ENCODE assay signal across 8 cellular contexts in the genomic region with DNA sequence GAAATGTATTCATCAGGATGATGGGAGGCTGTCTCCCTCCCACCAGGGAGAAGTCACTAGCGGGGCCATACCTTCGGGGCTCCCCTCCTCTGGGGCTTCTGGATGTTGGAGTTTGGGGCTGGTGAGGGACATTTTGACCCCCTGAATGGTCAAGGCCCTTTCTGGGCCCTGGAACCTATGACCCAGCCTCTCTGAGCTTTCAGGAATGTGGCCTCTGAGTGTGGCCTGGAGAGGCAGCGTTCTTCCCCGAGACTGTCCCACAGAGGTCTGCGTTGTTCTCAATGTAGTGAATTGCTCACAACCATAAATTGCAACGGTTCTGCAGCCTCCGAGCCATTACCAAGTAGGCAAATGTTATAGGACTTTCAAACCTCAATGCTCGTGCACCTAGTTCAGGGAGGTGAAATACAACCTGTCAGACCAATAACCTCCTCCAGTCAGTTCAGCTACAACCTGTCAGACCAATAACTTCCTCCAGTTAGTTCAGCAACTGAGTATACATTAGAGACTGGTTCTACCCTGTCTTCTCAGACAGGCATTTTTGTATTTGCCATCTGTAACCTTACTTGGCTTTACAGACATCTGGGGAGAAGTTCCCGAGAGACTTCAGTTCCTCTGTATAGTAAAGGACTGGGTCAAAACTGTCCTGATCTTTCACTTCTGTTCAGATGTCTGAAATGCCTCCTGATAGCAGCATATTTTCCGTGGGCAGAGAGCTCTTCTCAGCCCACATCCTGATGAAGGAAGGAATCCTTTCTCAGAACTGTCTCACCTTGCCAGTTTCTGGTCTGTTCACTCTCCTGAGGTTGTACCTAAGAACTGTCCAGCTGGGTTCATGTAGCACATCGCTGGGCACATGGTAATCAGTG. TPM values are rescaled to one million over a fixed set of nuclear protein-coding genes. Genes with fewer than 3 reads are reported as not detected.
DNase-seq lines count a peak whose midpoint lies in the region; ATAC-seq lines count a peak whose summit lies in the region.
"Had no signal": no experiment of that assay in that cellular context is flagged by ENCODE, and none has a peak within 500 bp of the region (broad histone marks: within the 10 kb centered on the region; RNA-seq: fewer than 3 reads in every experiment).

No MANE protein-coding gene starts in this region.

- ATAC-seq in HG02571 (IDR thresholded peaks at IDR 0.05; ENCODE audit: unreplicated experiment) (no peak), GM19324 (IDR thresholded peaks at IDR 0.05; ENCODE audit: low FRiP score, unreplicated experiment) (no peak)

- peaks cover 94% of the 10 kb centered on the region for H3K4me1 Mint-ChIP-seq in activated T-helper 1 cell treated with anti-CD3 and anti-CD28 coated beads, Interleukin-12 subunit alpha, Interleukin-12 subunit beta, Interleukin-2, Interleukin-4 antibody, amounts not matched to agents 30 ng/mL and 10 ng/mL and 1 ng/mL, durations not matched to agents 14 hours and 24 hours and 36 hours (ENCODE audit: low read depth)

- intact Hi-C loops in activated T-helper 1 cell treated with anti-CD3 and anti-CD28 coated beads, Interleukin-12 subunit alpha, Interleukin-12 subunit beta, Interleukin-2, Interleukin-4 antibody, amounts not matched to agents 30 ng/mL and 10 ng/mL and 1 ng/mL, durations not matched to agents 14 hours and 24 hours and 36 hours (cut with micrococcal nuclease): loop anchor here (2.0 to 5.0 kb wide), 2 partner anchors 22 to 33 kb away; no protein-coding TSS in a partner anchor

- peak overlapping the region; percentile 50 for H3K4me3 Mint-ChIP-seq in activated T-helper 1 cell treated with anti-CD3 and anti-CD28 coated beads, Interleukin-12 subunit alpha, Interleukin-12 subunit beta, Interleukin-2, Interleukin-4 antibody, amounts not matched to agents 30 ng/mL and 10 ng/mL and 1 ng/mL, durations not matched to agents 14 hours and 24 hours and 36 hours
- H3K4me3 Mint-ChIP-seq: neural crest cell had no signal

- peak overlapping the region; percentile 92 for H3K27ac Mint-ChIP-seq in activated T-helper 1 cell treated with anti-CD3 and anti-CD28 coated beads, Interleukin-12 subunit alpha, Interleukin-12 subunit beta, Interleukin-2, Interleukin-4 antibody, amounts not matched to agents 30 ng/mL and 10 ng/mL and 1 ng/mL, durations not matched to agents 14 hours and 24 hours and 36 hours

- no peaks in the 10 kb centered on the region for H3K27me3 Mint-ChIP-seq in activated T-helper 1 cell treated with anti-CD3 and anti-CD28 coated beads, Interleukin-12 subunit alpha, Interleukin-12 subunit beta, Interleukin-2, Interleukin-4 antibody, amounts not matched to agents 30 ng/mL and 10 ng/mL and 1 ng/mL, durations not matched to agents 14 hours and 24 hours and 36 hours (ENCODE audit: insufficient read depth)

- peaks cover 71% of the 10 kb centered on the region for H3K36me3 Mint-ChIP-seq in activated T-helper 1 cell treated with anti-CD3 and anti-CD28 coated beads, Interleukin-12 subunit alpha, Interleukin-12 subunit beta, Interleukin-2, Interleukin-4 antibody, amounts not matched to agents 30 ng/mL and 10 ng/mL and 1 ng/mL, durations not matched to agents 14 hours and 24 hours and 36 hours (ENCODE audit: low read depth)

- H3K27ac ChIP-seq in temporal lobe (ENCODE audit: low read depth, low read length): peak overlapping the region; percentile 18

- H3K9me3 Mint-ChIP-seq in activated T-helper 1 cell treated with anti-CD3 and anti-CD28 coated beads, Interleukin-12 subunit alpha, Interleukin-12 subunit beta, Interleukin-2, Interleukin-4 antibody, amounts not matched to agents 30 ng/mL and 10 ng/mL and 1 ng/mL, durations not matched to agents 14 hours and 24 hours and 36 hours: peaks cover 4% of the 10 kb centered on the region

- peak; percentile 42 for DNase-seq in HT-29 (ENCODE audit: low spot score)
- no peak for DNase-seq in activated T-helper 1 cell treated with anti-CD3 and anti-CD28 coated beads, Interleukin-12 subunit alpha, Interleukin-12 subunit beta, Interleukin-2, Interleukin-4 antibody, amounts not matched to agents 30 ng/mL and 10 ng/mL and 1 ng/mL, durations not matched to agents 14 hours and 24 hours and 36 hours (ENCODE audit: low spot score)
- peak; percentile 84 for DNase-seq in islet precursor cell
- DNase-seq in OCI-M2 (lab: John Stamatoyannopoulos, UW; ENCODE audit: unreplicated experiment): no peak

RNA-seq across cellular contexts. Expression of a gene that starts 34.1 kb away (rescaled TPM):
- total RNA-seq in HT-29 (2014; rRNA removed; shearing (Covaris generic)): 150 and 153 TPM in 2 replicates
- 595 and 619 TPM in 2 replicates for total RNA-seq in activated T-helper 1 cell treated with anti-CD3 and anti-CD28 coated beads, Interleukin-12 subunit alpha, Interleukin-12 subunit beta, Interleukin-2, Interleukin-4 antibody, amounts not matched to agents 30 ng/mL and 10 ng/mL and 1 ng/mL, durations not matched to agents 14 hours and 24 hours and 36 hours
- total RNA-seq in temporal lobe: 12.3 TPM

Comparison
In these comparisons a context has a peak if more than half of its experiments do, and no peak if none do; other contexts are left out.
1. DNase-seq: peak in HT-29 (single experiment) and islet precursor cell (single experiment); none in activated T-helper 1 cell treated with anti-CD3 and anti-CD28 coated beads, Interleukin-12 subunit alpha, Interleukin-12 subunit beta, Interleukin-2, Interleukin-4 antibody, amounts not matched to agents 30 ng/mL and 10 ng/mL and 1 ng/mL, durations not matched to agents 14 hours and 24 hours and 36 hours (single experiment) and OCI-M2 (single experiment).
2. RNA of a gene that starts 34.1 kb away (total RNA-seq): 595 to 619 TPM in activated T-helper 1 cell treated with anti-CD3 and anti-CD28 coated beads, Interleukin-12 subunit alpha, Interleukin-12 subunit beta, Interleukin-2, Interleukin-4 antibody, amounts not matched to agents 30 ng/mL and 10 ng/mL and 1 ng/mL, durations not matched to agents 14 hours and 24 hours and 36 hours and 150 to 153 TPM in HT-29; 12.3 TPM in temporal lobe (single experiment); every median in the first group is over 10 times any median in the second.